Comparison of ENCODE assay signal across 8 cellular contexts in the genomic region with DNA sequence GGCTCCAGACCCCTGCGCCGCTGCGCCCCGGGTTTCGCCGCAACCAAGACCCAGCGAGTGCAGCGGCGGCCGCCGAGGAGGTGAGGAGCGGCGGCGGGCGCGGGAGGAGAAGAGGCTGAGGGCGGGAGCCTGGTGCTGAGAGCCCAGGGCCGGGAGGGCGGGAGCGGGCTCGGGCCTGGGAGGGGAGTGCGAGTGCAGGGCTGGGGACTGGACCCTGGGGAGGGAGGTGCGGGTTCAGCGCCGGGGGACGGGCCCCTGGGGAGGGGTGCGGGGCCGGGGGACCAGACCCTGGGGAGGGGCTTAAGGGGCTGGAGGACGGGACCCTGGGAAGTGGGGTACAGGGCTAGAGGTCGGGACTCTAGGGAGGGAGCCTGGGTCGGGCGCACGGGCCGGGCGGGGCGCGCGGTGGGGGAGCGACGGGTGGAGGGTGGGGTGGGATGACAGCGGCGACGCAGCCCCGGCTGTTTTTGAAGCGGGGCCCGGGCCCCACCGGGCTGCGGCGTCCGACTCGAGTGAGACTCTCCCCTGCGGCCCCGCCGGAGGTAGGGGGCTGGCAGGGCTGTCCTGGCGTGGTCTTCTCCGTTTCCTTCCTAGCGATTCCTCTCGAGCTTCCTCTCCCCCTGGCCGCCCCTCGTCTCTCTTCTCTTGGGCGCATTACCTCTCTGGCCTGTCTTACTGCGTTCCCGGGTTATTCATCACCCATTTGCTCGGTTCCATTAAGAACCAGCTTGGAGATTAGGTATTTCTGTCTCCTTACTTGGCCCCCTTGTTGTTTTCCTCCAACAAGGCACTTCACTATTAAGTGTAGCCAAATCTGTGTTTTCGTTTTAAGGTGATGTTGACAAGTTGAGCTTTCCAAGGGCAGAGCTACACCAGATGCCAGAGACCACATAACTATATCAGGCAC. TPM values are rescaled to one million over a fixed set of nuclear protein-coding genes. Genes with fewer than 3 reads are reported as not detected.
DNase-seq lines count a peak whose midpoint lies in the region; ATAC-seq and TF ChIP-seq lines count a peak whose summit lies in the region.

No MANE protein-coding gene starts in this region.

- H2AFZ ChIP-seq in neural progenitor cell (replicated peaks): no peak overlapping the region

- peaks cover 83% of the 10 kb centered on the region for H3K79me2 ChIP-seq in neural progenitor cell (ENCODE audit: low read depth)

- no peak for TF ChIP-seq RAD21 in Ishikawa (IDR thresholded peaks at IDR 0.05; ENCODE audit: low read depth)

- peak overlapping the region; percentile 77 for H3K27ac ChIP-seq in neural progenitor cell

- peaks cover 61% of the 10 kb centered on the region for H3K4me1 Mint-ChIP-seq in activated T-cell treated with anti-CD3 and anti-CD28 coated beads, Interleukin-2, amount 50 U/mL, for 72 hours (ENCODE audit: low read depth)
- H3K4me1 Mint-ChIP-seq in neural progenitor cell: peaks cover 25% of the 10 kb centered on the region

- DNase-seq in Caki2 (ENCODE audit: low read depth) (peak; percentile 13), fibroblast of pulmonary artery (ENCODE audit: low read depth) (peak; percentile 18), neural progenitor cell (ENCODE audit: low spot score) (peak; percentile 68), NCI-H2196 treated with DMSO at 0.1 percent for 48 hours (lab: John Stamatoyannopoulos, UW; ENCODE audit: unreplicated experiment) (no peak), SKM-1 treated with dmso at 0.1 percent for 144 hours (lab: John Stamatoyannopoulos, UW; ENCODE audit: unreplicated experiment) (no peak)
- DNase-seq in activated T-cell treated with anti-CD3 and anti-CD28 coated beads, Interleukin-2, amount 50 U/mL, for 72 hours: peak; percentile 32 to 51

- TF ChIP-seq CTCF in fibroblast of pulmonary artery (IDR thresholded peaks at IDR 0.05; ENCODE audit: low read length, missing control alignments): no peak
- TF ChIP-seq CTCF in neural progenitor cell (IDR thresholded peaks at IDR 0.05): no peak

- no peaks in the 10 kb centered on the region for H3K9me3 Mint-ChIP-seq in activated T-cell treated with anti-CD3 and anti-CD28 coated beads, Interleukin-2, amount 50 U/mL, for 72 hours
- H3K9me3 Mint-ChIP-seq in neural progenitor cell: no peaks in the 10 kb centered on the region

- peak overlapping the region; percentile 89 for H3K4me2 ChIP-seq in neural progenitor cell

- peak overlapping the region; percentile 97 for H3K27ac Mint-ChIP-seq in activated T-cell treated with anti-CD3 and anti-CD28 coated beads, Interleukin-2, amount 50 U/mL, for 72 hours
- H3K27ac Mint-ChIP-seq in neural progenitor cell: peak overlapping the region; percentile 89

- H3K4me3 ChIP-seq in fibroblast of pulmonary artery (replicated peaks; ENCODE audit: low read depth, low read length): peak overlapping the region; percentile 84
- peak overlapping the region; percentile 99 for H3K4me3 ChIP-seq in neural progenitor cell

- H3K9ac ChIP-seq in neural progenitor cell: peak overlapping the region; percentile 86

- H3K27me3 Mint-ChIP-seq in activated T-cell treated with anti-CD3 and anti-CD28 coated beads, Interleukin-2, amount 50 U/mL, for 72 hours (ENCODE audit: low read depth): no peaks in the 10 kb centered on the region
- H3K27me3 Mint-ChIP-seq in neural progenitor cell (ENCODE audit: insufficient read depth, low read depth): no peaks in the 10 kb centered on the region

- peaks cover 10% of the 10 kb centered on the region for H3K36me3 ChIP-seq in neural progenitor cell

- H4K20me1 ChIP-seq in neural progenitor cell (ENCODE audit: low read depth): peaks cover 31% of the 10 kb centered on the region

- peak overlapping the region; percentile 95 to 97 for H3K4me3 Mint-ChIP-seq in activated T-cell treated with anti-CD3 and anti-CD28 coated beads, Interleukin-2, amount 50 U/mL, for 72 hours
- H3K4me3 Mint-ChIP-seq in neural progenitor cell: peak overlapping the region; percentile 96

- no peaks in the 10 kb centered on the region for H3K27me3 ChIP-seq in neural progenitor cell

- peak; percentile 14 for ATAC-seq in GM21526 (IDR thresholded peaks at IDR 0.05; ENCODE audit: low FRiP score, unreplicated experiment)
- peak; percentile 36 for ATAC-seq in activated T-cell treated with anti-CD3 and anti-CD28 coated beads, Interleukin-2, amount 50 U/mL, for 72 hours (replicated peaks in 1 of 2)

- H3K36me3 Mint-ChIP-seq in activated T-cell treated with anti-CD3 and anti-CD28 coated beads, Interleukin-2, amount 50 U/mL, for 72 hours (ENCODE audit: insufficient read depth in 2 of 2): peaks cover 12 to 13% of the 10 kb centered on the region in 2 donors
- peaks cover 10% of the 10 kb centered on the region for H3K36me3 Mint-ChIP-seq in neural progenitor cell

- H3K4me1 ChIP-seq in neural progenitor cell: peaks cover 14% of the 10 kb centered on the region

- H3F3A ChIP-seq in neural progenitor cell (ENCODE audit: low read depth): peaks cover 15% of the 10 kb centered on the region

- TF ChIP-seq EP300 in Ishikawa (IDR thresholded peaks at IDR 0.05; ENCODE audit: borderline replicate concordance): no peak

- in situ Hi-C loops in Caki2 (cut with HindIII; ENCODE audit: low pct_unique_long_range_greater_than_20kb, low sequenced_read_pairs): no loop called here

- no peaks in the 10 kb centered on the region for H3K9me3 ChIP-seq in neural progenitor cell (ENCODE audit: low read depth)

TF ChIP-seq in Ishikawa, 13 proteins besides CTCF, POLR2A, EP300 and RAD21:
- TF ChIP-seq TCF12 (IDR thresholded peaks at IDR 0.05; ENCODE audit: low read depth) (no peak), YY1 (IDR thresholded peaks at IDR 0.05; ENCODE audit: low read depth) (no peak), TAF1 (IDR thresholded peaks at IDR 0.05; ENCODE audit: low read depth) (no peak), ZBTB7A (IDR thresholded peaks at IDR 0.05; ENCODE audit: low read depth) (peak; percentile 10; the same call in 1 of the 2 replicates)
- TF ChIP-seq, protein P1, sequence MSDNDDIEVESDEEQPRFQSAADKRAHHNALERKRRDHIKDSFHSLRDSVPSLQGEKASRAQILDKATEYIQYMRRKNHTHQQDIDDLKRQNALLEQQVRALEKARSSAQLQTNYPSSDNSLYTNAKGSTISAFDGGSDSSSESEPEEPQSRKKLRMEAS (IDR thresholded peaks at IDR 0.05): no peak

RNA-seq across cellular contexts. Expression of gene NUP50, which starts 0.7 kb away (rescaled TPM):
- total RNA-seq in Caki2 (2014; rRNA removed; shearing (Covaris generic); ENCODE audit: low replicate concordance): 56.5 and 68.1 TPM in 2 replicates
- total RNA-seq in activated T-cell treated with anti-CD3 and anti-CD28 coated beads, Interleukin-2, amount 50 U/mL, for 72 hours: 100 to 1,000 TPM; 162 to 184 TPM
- total RNA-seq in neural progenitor cell (ENCODE audit: low replicate concordance): 87.2 and 96.8 TPM in 2 replicates

Comparison
In these comparisons a context has a peak if more than half of its experiments do, and no peak if none do; other contexts are left out.
1. DNase-seq: peak in Caki2 (single experiment), activated T-cell treated with anti-CD3 and anti-CD28 coated beads, Interleukin-2, amount 50 U/mL, for 72 hours (2 of 2), fibroblast of pulmonary artery (single experiment) and neural progenitor cell (single experiment); none in NCI-H2196 treated with DMSO at 0.1 percent for 48 hours (single experiment) and SKM-1 treated with dmso at 0.1 percent for 144 hours (single experiment).